Comparison of ENCODE assay signal across 7 cellular contexts in the genomic region with DNA sequence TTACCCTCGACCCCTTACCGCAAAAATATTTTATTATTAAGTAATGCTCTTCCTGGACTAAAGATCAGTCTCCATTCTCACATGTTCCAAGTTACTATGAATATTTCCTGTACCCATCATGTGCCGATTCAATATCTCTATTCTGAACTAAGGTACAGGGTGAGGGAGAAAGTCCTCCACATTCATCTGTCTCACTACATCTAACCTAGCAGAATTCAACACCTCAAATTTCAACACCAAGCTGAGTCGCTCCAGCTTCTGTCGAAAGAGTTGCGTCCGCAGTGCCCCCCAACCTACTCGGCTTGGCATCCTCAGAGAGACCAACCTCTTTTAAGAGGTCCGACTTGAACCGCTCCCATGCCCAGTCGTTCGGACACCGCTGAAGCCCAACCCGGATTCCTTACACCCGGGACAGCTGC. TPM values are rescaled to one million over a fixed set of nuclear protein-coding genes. Genes with fewer than 3 reads are reported as not detected.
DNase-seq lines count a peak whose midpoint lies in the region; ATAC-seq and TF ChIP-seq lines count a peak whose summit lies in the region.

No MANE protein-coding gene starts in this region.

- H2BK5ac ChIP-seq in neuronal stem cell (ENCODE audit: low read length), result no peak overlapping the region

- no peak overlapping the region for H3K4ac ChIP-seq in neuronal stem cell (ENCODE audit: low read length)

- H4K91ac ChIP-seq in neuronal stem cell (ENCODE audit: low read depth, low read length, poor library complexity), result no peak overlapping the region

- H3K27ac Mint-ChIP-seq in T-helper 17 cell, result peak overlapping the region; percentile 89

- peak overlapping the region; percentile 83 for H3K4me2 ChIP-seq in neuronal stem cell (ENCODE audit: insufficient read depth, low read length, poor library complexity, severe bottlenecking)

- H4K8ac ChIP-seq in neuronal stem cell (ENCODE audit: low read depth, low read length), result no peak overlapping the region

- peak overlapping the region; percentile 93 for H3K4me3 Mint-ChIP-seq in T-helper 17 cell

- no peak overlapping the region for H2AK5ac ChIP-seq in neuronal stem cell (ENCODE audit: low read depth, low read length)

- no CpG with 5 or more reads among the region's 15 CpGs for WGBS in neuronal stem cell (ENCODE audit: extremely low coverage in 2 of 2, insufficient read length in 2 of 2, insufficient replicate concordance in 1 of 2), 2 donors

- no peak overlapping the region for H2BK12ac ChIP-seq in neuronal stem cell (ENCODE audit: low read length)

- H3K9ac ChIP-seq in neuronal stem cell (ENCODE audit: low read depth, low read length, poor library complexity), result peak overlapping the region; percentile 96

- H3K18ac ChIP-seq in neuronal stem cell (ENCODE audit: low read length), result peak overlapping the region; percentile 99

- H3K4me3 ChIP-seq in fibroblast of the aortic adventitia (ENCODE audit: low read depth, low read length) (peak overlapping the region; percentile 81), neuronal stem cell (ENCODE audit: low read length in 2 of 2) (peak overlapping the region; percentile 85 to 95)

- no peak overlapping the region for H3K14ac ChIP-seq in neuronal stem cell (ENCODE audit: low read length)

- H3K4me1 ChIP-seq in neuronal stem cell (ENCODE audit: control insufficient read depth in 2 of 2, insufficient read depth in 1 of 2, low read depth in 1 of 2, low read length in 2 of 2), result peaks cover 0 to 8% of the 10 kb centered on the region in 2 donors

- no peak overlapping the region for H2BK120ac ChIP-seq in neuronal stem cell (ENCODE audit: low read depth, low read length)

- H3K9me3 ChIP-seq in T-helper 17 cell (ENCODE audit: control insufficient read depth, low read length, poor library complexity, severe bottlenecking) (no peaks in the 10 kb centered on the region), neuronal stem cell (replicated peaks in 1 of 2; ENCODE audit: control insufficient read depth in 2 of 2, insufficient read depth in 1 of 2, low read depth in 1 of 2, low read length in 2 of 2) (peaks cover 0 to 10% of the 10 kb centered on the region in 2 donors)

- H3K27ac ChIP-seq in neuronal stem cell (replicated peaks; ENCODE audit: low read length), result no peak overlapping the region

- H3K79me1 ChIP-seq in neuronal stem cell (ENCODE audit: low read depth, low read length), result peaks cover 2% of the 10 kb centered on the region

- no peak for TF ChIP-seq CTCF in fibroblast of the aortic adventitia (IDR thresholded peaks at IDR 0.05; ENCODE audit: insufficient read depth, low read length)

- peak overlapping the region; percentile 98 for H3K23ac ChIP-seq in neuronal stem cell (ENCODE audit: low read depth, low read length, poor library complexity)

- H2AFZ ChIP-seq in neuronal stem cell (ENCODE audit: low read length), result peak overlapping the region; percentile 96

- no peak overlapping the region for H2BK15ac ChIP-seq in neuronal stem cell (ENCODE audit: low read length)

- H3K36me3 Mint-ChIP-seq in T-helper 17 cell (ENCODE audit: low read depth), result no peaks in the 10 kb centered on the region

- H3K27me3 ChIP-seq in neuronal stem cell (ENCODE audit: control insufficient read depth in 3 of 3, insufficient read depth in 3 of 3, low read depth in 1 of 3, low read length in 3 of 3), result no peaks in the 10 kb centered on the region

- H3K4me1 Mint-ChIP-seq in T-helper 17 cell, result peaks cover 38% of the 10 kb centered on the region

- DNase-seq in T-helper 17 cell (no peak), fibroblast of the aortic adventitia (ENCODE audit: low read depth) (peak; percentile 44), neuronal stem cell (ENCODE audit: low spot score) (no peak), NCI-H226 (no peak), cortex of kidney (lab: John Stamatoyannopoulos, UW) (no peak)

- H3K27me3 Mint-ChIP-seq in T-helper 17 cell, result no peaks in the 10 kb centered on the region

- ATAC-seq in GM18517 (IDR thresholded peaks at IDR 0.05; ENCODE audit: unreplicated experiment) (peak; percentile 2), HG02840 (IDR thresholded peaks at IDR 0.05; ENCODE audit: low FRiP score, unreplicated experiment) (peak; percentile 2), T-helper 17 cell (no peak)

- H3K36me3 ChIP-seq in neuronal stem cell (replicated peaks in 1 of 2; ENCODE audit: control insufficient read depth in 2 of 2, insufficient read depth in 2 of 2, low read length in 2 of 2), result peaks cover 0 to 8% of the 10 kb centered on the region in 2 donors

RNA-seq across cellular contexts. Expression of a gene that starts 1.0 kb away (rescaled TPM):
- total RNA-seq in T-helper 17 cell, result 10 to 100 TPM; 29.9 to 37.2 TPM
- total RNA-seq in fibroblast of the aortic adventitia (ENCODE audit: low replicate concordance), result 37.8 and 104 TPM in 2 replicates
- 23.2 TPM for polyA plus RNA-seq in neuronal stem cell (2013, experiment 1 of 2)
- polyA plus RNA-seq in neuronal stem cell (2013, experiment 2 of 2), result 22.3 TPM

RNA-seq across cellular contexts. Expression of a gene that starts 1.3 kb away (rescaled TPM):
- 10 to 100 TPM; 18.8 to 23.4 TPM for total RNA-seq in T-helper 17 cell
- 27.9 and 54.2 TPM in 2 replicates for total RNA-seq in fibroblast of the aortic adventitia (ENCODE audit: low replicate concordance)
- 11.2 TPM for polyA plus RNA-seq in neuronal stem cell (2013, experiment 1 of 2)
- 11.2 TPM for polyA plus RNA-seq in neuronal stem cell (2013, experiment 2 of 2)
